17 cellular contexts compared by ENCODE assay signal in genomic region chr6:90068835-90069478, GRCh38.
DNase-seq lines count a peak whose midpoint lies in the region; ATAC-seq and TF ChIP-seq lines count a peak whose summit lies in the region.
"Had no signal": no experiment of that assay in that cellular context is flagged by ENCODE, and none has a peak within 500 bp of the region (broad histone marks: within the 10 kb centered on the region; RNA-seq: fewer than 3 reads in every experiment).

No MANE protein-coding gene starts in this region.

- no peak overlapping the region for H3K4me3 ChIP-seq in fibroblast of mammary gland (ENCODE audit: control insufficient read depth, low read depth, low read length)
- H3K4me3 ChIP-seq: left ventricle myocardium inferior, thyroid gland had no signal

- peak overlapping the region; percentile 87 for H3K27ac Mint-ChIP-seq in activated naive CD4-positive, alpha-beta T cell treated with anti-CD3 and anti-CD28 coated beads, Interleukin-2, amount 50 U/mL, for 24 hours
- H3K27ac Mint-ChIP-seq in T-helper 17 cell: peak overlapping the region; percentile 60

- H3K9me3 Mint-ChIP-seq in activated naive CD4-positive, alpha-beta T cell treated with anti-CD3 and anti-CD28 coated beads, Interleukin-2, amount 50 U/mL, for 24 hours: no peaks in the 10 kb centered on the region
- H3K9me3 Mint-ChIP-seq: activated T-cell treated with anti-CD3 and anti-CD28 coated beads, Interleukin-2, amount 50 U/mL, for 4 hours; nephron had no signal

- DNase-seq in activated naive CD4-positive, alpha-beta T cell treated with anti-CD3 and anti-CD28 coated beads, Interleukin-2, amount 50 U/mL, for 16 hours: no peak
- DNase-seq in T-helper 17 cell (no peak), fibroblast of mammary gland (ENCODE audit: low read depth) (peak; percentile 44), superior temporal gyrus (ENCODE audit: extremely low spot score) (peak; percentile 22), NCI-H1930 (lab: John Stamatoyannopoulos, UW) (no peak), HCEC 1CT (no peak)
- DNase-seq in activated effector memory CD4-positive, alpha-beta T cell treated with anti-CD3 and anti-CD28 coated beads, Interleukin-2, amount 50 U/mL, for 16 hours: no peak
- DNase-seq: activated CD4-positive, alpha-beta T cell treated with anti-CD3 and anti-CD28 coated beads for 1 hour; activated T-cell treated with anti-CD3 and anti-CD28 coated beads, Interleukin-2, amount 50 U/mL, for 4 hours; GDM1; Kasumi-1; left ventricle myocardium inferior; NCI-H187; thyroid gland had no signal

- H3K27me3 Mint-ChIP-seq in activated naive CD4-positive, alpha-beta T cell treated with anti-CD3 and anti-CD28 coated beads, Interleukin-2, amount 50 U/mL, for 24 hours: no peaks in the 10 kb centered on the region
- peaks cover 7% of the 10 kb centered on the region for H3K27me3 Mint-ChIP-seq in T-helper 17 cell
- H3K27me3 Mint-ChIP-seq: brain had no signal

- peak overlapping the region; percentile 72 for H3K4me3 Mint-ChIP-seq in activated naive CD4-positive, alpha-beta T cell treated with anti-CD3 and anti-CD28 coated beads, Interleukin-2, amount 50 U/mL, for 24 hours
- H3K4me3 Mint-ChIP-seq in T-helper 17 cell: peak overlapping the region; percentile 46
- H3K4me3 Mint-ChIP-seq: activated T-cell treated with anti-CD3 and anti-CD28 coated beads, Interleukin-2, amount 50 U/mL, for 4 hours; brain; nephron had no signal

- ATAC-seq in T-helper 17 cell: no peak

- no peak for TF ChIP-seq CTCF in fibroblast of mammary gland (conservative IDR thresholded peaks at IDR 0.05; ENCODE audit: control insufficient read depth, insufficient read depth, low read depth, low read length)

- H3K9me3 ChIP-seq in T-helper 17 cell (ENCODE audit: control insufficient read depth, low read length, poor library complexity, severe bottlenecking): no peaks in the 10 kb centered on the region
- H3K9me3 ChIP-seq: left ventricle myocardium inferior, thyroid gland had no signal

- H3K4me1 Mint-ChIP-seq in activated naive CD4-positive, alpha-beta T cell treated with anti-CD3 and anti-CD28 coated beads, Interleukin-2, amount 50 U/mL, for 24 hours: peaks cover 84% of the 10 kb centered on the region
- peaks cover 51% of the 10 kb centered on the region for H3K4me1 Mint-ChIP-seq in T-helper 17 cell

- peaks cover 65% of the 10 kb centered on the region for H3K36me3 Mint-ChIP-seq in activated naive CD4-positive, alpha-beta T cell treated with anti-CD3 and anti-CD28 coated beads, Interleukin-2, amount 50 U/mL, for 24 hours
- peaks cover 24% of the 10 kb centered on the region for H3K36me3 Mint-ChIP-seq in T-helper 17 cell (ENCODE audit: low read depth)

Comparison
In these comparisons a context has a peak if more than half of its experiments do, and no peak if none do; other contexts are left out.
1. DNase-seq: peak in fibroblast of mammary gland (single experiment) and superior temporal gyrus (single experiment); none in activated naive CD4-positive, alpha-beta T cell treated with anti-CD3 and anti-CD28 coated beads, Interleukin-2, amount 50 U/mL, for 16 hours (single experiment), T-helper 17 cell (0 of 3), NCI-H1930 (0 of 2), activated effector memory CD4-positive, alpha-beta T cell treated with anti-CD3 and anti-CD28 coated beads, Interleukin-2, amount 50 U/mL, for 16 hours (single experiment) and HCEC 1CT (single experiment).